In genomic region chr14:104276435-104276834, GRCh38 we compare ENCODE assay signal across 17 cellular contexts.
DNase-seq lines count a peak whose midpoint lies in the region; ATAC-seq and TF ChIP-seq lines count a peak whose summit lies in the region.
"Had no signal": no experiment of that assay in that cellular context is flagged by ENCODE, and none has a peak within 500 bp of the region (broad histone marks: within the 10 kb centered on the region; RNA-seq: fewer than 3 reads in every experiment).

No MANE protein-coding gene starts in this region.

- H3K4me1 Mint-ChIP-seq in chondrocyte (ENCODE audit: low read depth), result no peaks in the 10 kb centered on the region

- TF ChIP-seq CTCF in AG10803 (conservative IDR thresholded peaks at IDR 0.05; ENCODE audit: low read length) (no peak), chondrocyte (IDR thresholded peaks at IDR 0.05) (no peak), left lung (IDR thresholded peaks at IDR 0.05) (no peak)

- H3K27ac Mint-ChIP-seq in chondrocyte (ENCODE audit: unreplicated experiment), result no peak overlapping the region
- H3K27ac Mint-ChIP-seq: CD4-positive, alpha-beta T cell had no signal

- peak; percentile 3 for DNase-seq in AG10803 (ENCODE audit: low read depth)
- DNase-seq in chondrocyte (ENCODE audit: low spot score), result peak; percentile 7
- no peak for DNase-seq in left lung
- no peak for DNase-seq in SIG-M5 treated with dmso at 0.1 percent for 504 hours (lab: John Stamatoyannopoulos, UW; ENCODE audit: unreplicated experiment)
- no peak for DNase-seq in cerebellum (ENCODE audit: low spot score)
- DNase-seq: Caco-2; CD4-positive, alpha-beta T cell; NCI-H1436 treated with DMSO at 0.1 percent for 48 hours; NCI-H2029; NCI-H345; NCI-H526 treated with DMSO at 0.1 percent for 48 hours; NK-92 treated with Interleukin-12 subunit alpha and Interleukin-12 subunit beta, amount 100 ng/mL, for 24 hours had no signal

- peak; percentile 29 for ATAC-seq in left lung
- no peak for ATAC-seq in HG03196 (IDR thresholded peaks at IDR 0.05; ENCODE audit: unreplicated experiment)
- ATAC-seq: GM12878 had no signal

- no peak overlapping the region for H3K4me3 Mint-ChIP-seq in chondrocyte (ENCODE audit: unreplicated experiment)
- H3K4me3 Mint-ChIP-seq: CD4-positive, alpha-beta T cell had no signal

- no peaks in the 10 kb centered on the region for H3K36me3 ChIP-seq in BLaER1 treated with 17β-estradiol and CSF1 and Interleukin-3, amounts not matched to agents 10 nM and 100 nM
- H3K36me3 ChIP-seq in left lung, result no peaks in the 10 kb centered on the region
- H3K36me3 ChIP-seq: Peyer's patch had no signal

- no peaks in the 10 kb centered on the region for H3K27me3 ChIP-seq in BLaER1 treated with 17β-estradiol and CSF1 and Interleukin-3, amounts not matched to agents 10 nM and 100 nM
- H3K27me3 ChIP-seq in left lung, result peaks cover 0 to 47% of the 10 kb centered on the region in 2 donors
- H3K27me3 ChIP-seq: Peyer's patch had no signal

- H3K27ac ChIP-seq in BLaER1 treated with 17β-estradiol and CSF1 and Interleukin-3, amounts not matched to agents 10 nM and 100 nM, result no peak overlapping the region
- H3K27ac ChIP-seq in left lung, result no peak overlapping the region
- H3K27ac ChIP-seq: KMS-11 had no signal

- H4K20me1 ChIP-seq in BLaER1 treated with 17β-estradiol and CSF1 and Interleukin-3, amounts not matched to agents 10 nM and 100 nM, result no peaks in the 10 kb centered on the region

- H3K4me3 ChIP-seq in AG10803 (ENCODE audit: low read length) (no peak overlapping the region), left lung (no peak overlapping the region)
- no peak overlapping the region for H3K4me3 ChIP-seq in BLaER1 treated with 17β-estradiol and CSF1 and Interleukin-3, amounts not matched to agents 10 nM and 100 nM
- H3K4me3 ChIP-seq: GM12878 had no signal

- H3K4me1 ChIP-seq in BLaER1 treated with 17β-estradiol and CSF1 and Interleukin-3, amounts not matched to agents 10 nM and 100 nM, result peaks cover 0 to 36% (median 24%) of the 10 kb centered on the region in 10 experiments; a peak in 16 of 20 replicates
- no peaks in the 10 kb centered on the region for H3K4me1 ChIP-seq in left lung
- H3K4me1 ChIP-seq: Caco-2, Peyer's patch had no signal

- peaks cover 26% of the 10 kb centered on the region for H3K27me3 Mint-ChIP-seq in chondrocyte (ENCODE audit: low read depth)

- H3K36me3 Mint-ChIP-seq in chondrocyte (ENCODE audit: low read depth), result no peaks in the 10 kb centered on the region

- intact Hi-C loops in left lung (cut with DNase I), result no loop called here

- H3K9ac ChIP-seq in BLaER1 treated with 17β-estradiol and CSF1 and Interleukin-3, amounts not matched to agents 10 nM and 100 nM, result no peak overlapping the region
- H3K9ac ChIP-seq: KMS-11 had no signal

- peak overlapping the region in 7 of 11 experiments; percentile 35 to 75 (median 60); a peak in 13 of 22 replicates for H3K4me2 ChIP-seq in BLaER1 treated with 17β-estradiol and CSF1 and Interleukin-3, amounts not matched to agents 10 nM and 100 nM
- H3K4me2 ChIP-seq: KMS-11 had no signal

- H3K9me3 Mint-ChIP-seq in chondrocyte (ENCODE audit: low read depth), result no peaks in the 10 kb centered on the region
- H3K9me3 Mint-ChIP-seq: CD4-positive, alpha-beta T cell had no signal

- H3K9me3 ChIP-seq in BLaER1 treated with 17β-estradiol and CSF1 and Interleukin-3, amounts not matched to agents 10 nM and 100 nM (replicated peaks in 1 of 11), result no peaks in the 10 kb centered on the region
- H3K9me3 ChIP-seq in left lung, result no peaks in the 10 kb centered on the region
- H3K9me3 ChIP-seq: Caco-2, Peyer's patch had no signal

Comparison
In these comparisons a context has a peak if more than half of its experiments do, and no peak if none do; other contexts are left out.
1. DNase-seq: peak in AG10803 (single experiment) and chondrocyte (single experiment); none in left lung (0 of 2), SIG-M5 treated with dmso at 0.1 percent for 504 hours (single experiment) and cerebellum (single experiment).